11 cellular contexts compared by ENCODE assay signal in genomic region chr7:21562385-21562784, GRCh38.
"Had no signal": no experiment of that assay in that cellular context is flagged by ENCODE, and none has a peak within 500 bp of the region (broad histone marks: within the 10 kb centered on the region; RNA-seq: fewer than 3 reads in every experiment).

No MANE protein-coding gene starts in this region.

- DNase-seq: GM23248, GOT3, H7, H9, HCEC 1CT, HFFc6 had no signal

- H3K4me3 ChIP-seq: GM23248, GM23338, HAP-1 had no signal

- H3K4me1 ChIP-seq: HAP-1 had no signal

- H3K4me2 ChIP-seq: GM23338 had no signal

- H3K9me3 ChIP-seq: HAP-1 had no signal

- FAIRE-seq: H1, H54 had no signal

- H2AFZ ChIP-seq: GM23248, GM23338 had no signal

- ATAC-seq: GM23338, HCT116 had no signal

- H3K9ac ChIP-seq: GM23248 had no signal

- H3K36me3 ChIP-seq: HAP-1 had no signal

- H3K27ac ChIP-seq: GM23248 had no signal
